8 cellular contexts compared by ENCODE assay signal in the genomic region with DNA sequence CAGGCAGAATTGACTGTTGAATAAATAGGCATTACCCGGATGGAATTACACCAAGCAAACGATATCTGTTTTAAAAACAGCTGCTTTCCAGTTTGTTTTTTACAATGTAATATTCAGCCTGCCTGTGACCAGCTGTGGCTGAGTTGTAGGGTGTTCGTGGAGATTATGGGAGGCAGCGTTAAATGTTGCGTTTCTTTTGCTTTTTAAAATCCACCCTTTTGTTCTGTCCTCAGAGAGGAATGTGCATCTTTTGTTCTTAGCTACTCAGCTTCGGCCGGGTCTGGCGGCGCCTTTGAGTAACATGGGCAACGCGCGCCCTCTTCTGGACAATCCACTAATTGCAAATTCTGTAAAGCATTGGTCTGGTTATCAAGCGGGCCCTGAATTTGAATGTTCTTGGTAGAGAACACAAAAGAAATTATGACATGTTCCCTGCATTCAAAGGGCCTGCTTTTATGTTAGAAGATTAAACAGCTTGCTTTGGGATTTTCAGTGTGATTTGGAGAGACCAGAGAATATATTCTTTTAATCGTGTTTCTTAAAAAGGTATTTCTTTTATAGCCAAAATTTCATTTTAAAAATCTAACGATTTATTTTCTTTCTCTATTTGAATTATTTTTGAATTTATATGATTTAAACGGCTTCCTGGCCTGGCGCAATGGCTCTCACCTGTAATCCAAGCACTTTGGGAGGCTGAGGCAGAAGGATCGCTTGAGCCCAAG.
DNase-seq lines count a peak whose midpoint lies in the region; ATAC-seq and TF ChIP-seq lines count a peak whose summit lies in the region.

No MANE protein-coding gene starts in this region.

- no peaks in the 10 kb centered on the region for H3K36me3 ChIP-seq in right atrium auricular region

- TF ChIP-seq CTCF in right atrium auricular region (IDR thresholded peaks at IDR 0.05) = peak; percentile 70 to 85

- no peaks in the 10 kb centered on the region for H3K27me3 ChIP-seq in right atrium auricular region

- ATAC-seq in HG02610 (IDR thresholded peaks at IDR 0.05; ENCODE audit: unreplicated experiment) (peak; percentile 70), HG03457 (IDR thresholded peaks at IDR 0.05; ENCODE audit: unreplicated experiment) (no peak)

- no peaks in the 10 kb centered on the region for H3K9me3 ChIP-seq in right atrium auricular region

- no peak overlapping the region for H3K27ac ChIP-seq in right atrium auricular region

- H3K4me3 ChIP-seq in right atrium auricular region = no peak overlapping the region

- peak; percentile 83 for DNase-seq in DMS79 treated with DMSO at 0.1 percent for 48 hours (lab: John Stamatoyannopoulos, UW)
- peak; percentile 79 for DNase-seq in NCI-H146 treated with DMSO at 0.1 percent for 48 hours (lab: John Stamatoyannopoulos, UW; ENCODE audit: unreplicated experiment)
- peak; percentile 42 to 77 (median 66) for DNase-seq in T-helper 2 cell
- DNase-seq in amygdala (lab: John Stamatoyannopoulos, UW) = peak; percentile 25 to 98 (median 76)
- DNase-seq in right atrium auricular region (ENCODE audit: low spot score) = peak; percentile 90
- DNase-seq in retina = peak; percentile 94

- H3K4me1 ChIP-seq in right atrium auricular region = no peaks in the 10 kb centered on the region
